Comparison of ENCODE assay signal across 21 cellular contexts in genomic region chr2:30789670-30790210, GRCh38. TPM values are rescaled to one million over a fixed set of nuclear protein-coding genes. Genes with fewer than 3 reads are reported as not detected.
DNase-seq lines count a peak whose midpoint lies in the region; ATAC-seq and TF ChIP-seq lines count a peak whose summit lies in the region.
"Had no signal": no experiment of that assay in that cellular context is flagged by ENCODE, and none has a peak within 500 bp of the region (broad histone marks: within the 10 kb centered on the region; RNA-seq: fewer than 3 reads in every experiment).

No MANE protein-coding gene starts in this region.

- H3K27ac ChIP-seq in lower lobe of right lung = no peak overlapping the region
- no peak overlapping the region for H3K27ac ChIP-seq in upper lobe of right lung

- intact Hi-C loops in dendritic cell treated with granulocyte-macrophage colony-stimulating factor and Interleukin-4, amounts not matched to agents 40 ng/mL and 50 ng/mL, for 4 days (cut with micrococcal nuclease) = loop anchor here (10.0 kb wide), 2 partner anchors 75 to 535 kb away; no protein-coding TSS in a partner anchor
- intact Hi-C loops in lower lobe of right lung (cut with DNase I) (no loop called here), upper lobe of right lung (cut with DNase I) (no loop called here)

- no peaks in the 10 kb centered on the region for H3K9me3 ChIP-seq in lower lobe of right lung
- H3K9me3 ChIP-seq in upper lobe of right lung = no peaks in the 10 kb centered on the region
- H3K9me3 ChIP-seq: MG63, Peyer's patch had no signal

- H3K27me3 Mint-ChIP-seq in dendritic cell treated with granulocyte-macrophage colony-stimulating factor and Interleukin-4, amounts not matched to agents 40 ng/mL and 50 ng/mL, for 4 days = peaks cover 60% of the 10 kb centered on the region

- H3K4me3 Mint-ChIP-seq in dendritic cell treated with granulocyte-macrophage colony-stimulating factor and Interleukin-4, amounts not matched to agents 40 ng/mL and 50 ng/mL, for 4 days = no peak overlapping the region

- no peaks in the 10 kb centered on the region for H3K9me3 Mint-ChIP-seq in dendritic cell treated with granulocyte-macrophage colony-stimulating factor and Interleukin-4, amounts not matched to agents 40 ng/mL and 50 ng/mL, for 4 days

- H3K4me3 ChIP-seq in lower lobe of right lung (no peak overlapping the region), upper lobe of right lung (no peak overlapping the region)
- H3K4me3 ChIP-seq: MG63, Peyer's patch had no signal

- DNase-seq in ELF-1 (ENCODE audit: low read depth, low spot score) (peak; percentile 54), lower lobe of right lung (no peak), upper lobe of right lung (no peak), NCI-H2107 (lab: John Stamatoyannopoulos, UW) (no peak), inferior parietal cortex (ENCODE audit: extremely low spot score) (no peak)
- DNase-seq: C1 segment of cervical spinal cord; DMS 273 treated with DMSO at 0.1 percent for 48 hours; GDM1; HCEC 1CT; Kasumi-1; MG63; NCI-H1048; NCI-H146; NCI-H2081; NCI-H446 treated with DMSO at 0.1 percent for 48 hours; NK-92 treated with Interleukin-12 subunit alpha and Interleukin-12 subunit beta, amount 100 ng/mL, for 24 hours; Peyer's patch had no signal

- no peak for TF ChIP-seq CTCF in lower lobe of right lung (IDR thresholded peaks at IDR 0.05)
- no peak for TF ChIP-seq CTCF in upper lobe of right lung (IDR thresholded peaks at IDR 0.05)

- no peaks in the 10 kb centered on the region for H3K36me3 ChIP-seq in lower lobe of right lung
- no peaks in the 10 kb centered on the region for H3K36me3 ChIP-seq in upper lobe of right lung
- H3K36me3 ChIP-seq: MG63, Peyer's patch had no signal

- no peaks in the 10 kb centered on the region for H3K36me3 Mint-ChIP-seq in dendritic cell treated with granulocyte-macrophage colony-stimulating factor and Interleukin-4, amounts not matched to agents 40 ng/mL and 50 ng/mL, for 4 days (ENCODE audit: low read depth)

- H3K4me1 Mint-ChIP-seq in dendritic cell treated with granulocyte-macrophage colony-stimulating factor and Interleukin-4, amounts not matched to agents 40 ng/mL and 50 ng/mL, for 4 days (ENCODE audit: low read depth) = peaks cover 31% of the 10 kb centered on the region

- H3K27ac Mint-ChIP-seq in dendritic cell treated with granulocyte-macrophage colony-stimulating factor and Interleukin-4, amounts not matched to agents 40 ng/mL and 50 ng/mL, for 4 days = peak overlapping the region; percentile 3

- peak; percentile 12 to 38 for ATAC-seq in lower lobe of right lung
- peak; percentile 51 for ATAC-seq in upper lobe of right lung
- ATAC-seq in HG03469 (IDR thresholded peaks at IDR 0.05; ENCODE audit: unreplicated experiment) = no peak

- H3K27me3 ChIP-seq in lower lobe of right lung (ENCODE audit: low read depth) (no peaks in the 10 kb centered on the region), upper lobe of right lung (no peaks in the 10 kb centered on the region)
- H3K27me3 ChIP-seq: Peyer's patch had no signal

- H3K4me1 ChIP-seq in lower lobe of right lung = no peaks in the 10 kb centered on the region
- H3K4me1 ChIP-seq in upper lobe of right lung = no peaks in the 10 kb centered on the region

RNA-seq across cellular contexts. Expression of gene CAPN13, which starts 17.5 kb away (rescaled TPM):
- total RNA-seq in lower lobe of right lung (23.0 TPM), upper lobe of right lung (19.2 TPM)
- total RNA-seq: A673, SK-MEL-5 had no signal
